In genomic region chr21:38434913-38435533, GRCh38 we compare ENCODE assay signal across 14 cellular contexts.
A peak's percentile ranks its signal among the peaks of the same experiment; 100 is the strongest.
DNase-seq lines count a peak whose midpoint lies in the region; ATAC-seq and TF ChIP-seq lines count a peak whose summit lies in the region.
"Had no signal": no experiment of that assay in that cellular context is flagged by ENCODE, and none has a peak within 500 bp of the region (broad histone marks: within the 10 kb centered on the region; RNA-seq: fewer than 3 reads in every experiment).

No MANE protein-coding gene starts in this region.

- H3K27ac Mint-ChIP-seq in neural crest cell (ENCODE audit: unreplicated experiment), result peak overlapping the region; percentile 96
- no peak overlapping the region for H3K27ac Mint-ChIP-seq in endodermal cell
- no peak overlapping the region for H3K27ac Mint-ChIP-seq in activated T-helper 17 cell treated with anti-CD3 and anti-CD28 coated beads, Interleukin-2, amount 50 U/mL, for 72 hours
- H3K27ac Mint-ChIP-seq: CD4-positive, alpha-beta memory T cell; natural killer cell had no signal

- no peak for TF ChIP-seq CTCF in AG09309 (IDR thresholded peaks at IDR 0.05; ENCODE audit: control insufficient read depth, insufficient read depth, low read depth, low read length, missing control alignments)
- TF ChIP-seq CTCF in neural crest cell (conservative IDR thresholded peaks at IDR 0.05), result no peak
- TF ChIP-seq CTCF in endodermal cell (conservative IDR thresholded peaks at IDR 0.05), result no peak

- no peak overlapping the region for H3K27ac ChIP-seq in endodermal cell (ENCODE audit: low read depth, low read length)
- H3K27ac ChIP-seq: body of pancreas had no signal

- ATAC-seq in activated T-helper 17 cell treated with anti-CD3 and anti-CD28 coated beads, Interleukin-2, amount 50 U/mL, for 72 hours (replicated peaks), result no peak
- ATAC-seq in HG02840 (IDR thresholded peaks at IDR 0.05; ENCODE audit: low FRiP score, unreplicated experiment), result no peak
- ATAC-seq: body of pancreas, natural killer cell had no signal

- H3K9me3 Mint-ChIP-seq in neural crest cell (no peaks in the 10 kb centered on the region), endodermal cell (peaks cover 3% of the 10 kb centered on the region)
- no peaks in the 10 kb centered on the region for H3K9me3 Mint-ChIP-seq in activated T-helper 17 cell treated with anti-CD3 and anti-CD28 coated beads, Interleukin-2, amount 50 U/mL, for 72 hours
- H3K9me3 Mint-ChIP-seq: natural killer cell had no signal

- H3K4me1 ChIP-seq in endodermal cell (ENCODE audit: control insufficient read depth, insufficient read depth, low read length), result no peaks in the 10 kb centered on the region
- H3K4me1 ChIP-seq: body of pancreas had no signal

- H3K27me3 Mint-ChIP-seq in neural crest cell (ENCODE audit: low read depth), result no peaks in the 10 kb centered on the region
- H3K27me3 Mint-ChIP-seq in endodermal cell (ENCODE audit: insufficient read depth), result no peaks in the 10 kb centered on the region
- H3K27me3 Mint-ChIP-seq in activated T-helper 17 cell treated with anti-CD3 and anti-CD28 coated beads, Interleukin-2, amount 50 U/mL, for 72 hours, result no peaks in the 10 kb centered on the region

- no peak for DNase-seq in AG09309 (ENCODE audit: low read depth)
- peak; percentile 79 for DNase-seq in RPMI7951 (ENCODE audit: low read depth)
- peak; percentile 45 for DNase-seq in epidermal melanocyte (ENCODE audit: insufficient read length, low spot score)
- DNase-seq in neural crest cell (ENCODE audit: low read depth, low spot score), result no peak
- no peak for DNase-seq in endodermal cell
- DNase-seq in NCI-H524 treated with DMSO at 0.1 percent for 48 hours (lab: John Stamatoyannopoulos, UW), result no peak
- DNase-seq: body of pancreas; CD4-positive, alpha-beta memory T cell; heart right ventricle; natural killer cell; NCI-H345; SW 1271 had no signal

- H3K9ac ChIP-seq in endodermal cell (ENCODE audit: extremely low read depth, low read length, poor library complexity, severe bottlenecking), result no peak overlapping the region

- no peaks in the 10 kb centered on the region for H3K36me3 ChIP-seq in endodermal cell (ENCODE audit: control insufficient read depth, insufficient read depth, low read length)

- H3K27me3 ChIP-seq in endodermal cell (ENCODE audit: control insufficient read depth, insufficient read depth, low read length, poor library complexity, severe bottlenecking), result no peaks in the 10 kb centered on the region
- H3K27me3 ChIP-seq: body of pancreas, heart right ventricle had no signal

- WGBS in endodermal cell (ENCODE audit: insufficient coverage in 1 of 2, insufficient read length in 1 of 2), 2 experiments, result 78 to 90% methylated on average over 5 to 8 of the region's 8 CpGs

- H3K36me3 Mint-ChIP-seq in neural crest cell (ENCODE audit: low read depth), result no peaks in the 10 kb centered on the region
- H3K36me3 Mint-ChIP-seq in endodermal cell (ENCODE audit: low read depth), result no peaks in the 10 kb centered on the region
- no peaks in the 10 kb centered on the region for H3K36me3 Mint-ChIP-seq in activated T-helper 17 cell treated with anti-CD3 and anti-CD28 coated beads, Interleukin-2, amount 50 U/mL, for 72 hours (ENCODE audit: low read depth)
- H3K36me3 Mint-ChIP-seq: CD4-positive, alpha-beta memory T cell; natural killer cell had no signal

- peak overlapping the region; percentile 8 for H3K4me3 Mint-ChIP-seq in neural crest cell
- H3K4me3 Mint-ChIP-seq in endodermal cell, result no peak overlapping the region
- no peak overlapping the region for H3K4me3 Mint-ChIP-seq in activated T-helper 17 cell treated with anti-CD3 and anti-CD28 coated beads, Interleukin-2, amount 50 U/mL, for 72 hours
- H3K4me3 Mint-ChIP-seq: CD4-positive, alpha-beta memory T cell; natural killer cell had no signal

- peaks cover 35% of the 10 kb centered on the region for H3K4me1 Mint-ChIP-seq in neural crest cell
- H3K4me1 Mint-ChIP-seq in endodermal cell, result no peaks in the 10 kb centered on the region
- H3K4me1 Mint-ChIP-seq in activated T-helper 17 cell treated with anti-CD3 and anti-CD28 coated beads, Interleukin-2, amount 50 U/mL, for 72 hours, result no peaks in the 10 kb centered on the region
- H3K4me1 Mint-ChIP-seq: CD4-positive, alpha-beta memory T cell had no signal

- H3K4me3 ChIP-seq in AG09309 (ENCODE audit: control insufficient read depth, low read depth, low read length) (peak overlapping the region; percentile 32), endodermal cell (ENCODE audit: low read length) (no peak overlapping the region)
- H3K4me3 ChIP-seq: body of pancreas had no signal

- no peaks in the 10 kb centered on the region for H3K9me3 ChIP-seq in endodermal cell (ENCODE audit: control insufficient read depth, low read length)
- H3K9me3 ChIP-seq: body of pancreas, heart right ventricle had no signal

Comparison
In these comparisons a context has a peak if more than half of its experiments do, and no peak if none do; other contexts are left out.
1. DNase-seq: peak in RPMI7951 (single experiment) and epidermal melanocyte (single experiment); none in AG09309 (single experiment), neural crest cell (single experiment), endodermal cell (single experiment) and NCI-H524 treated with DMSO at 0.1 percent for 48 hours (single experiment).